8 cellular contexts compared by ENCODE assay signal in genomic region chr2:61426267-61426897, GRCh38. TPM values are rescaled to one million over a fixed set of nuclear protein-coding genes. Genes with fewer than 3 reads are reported as not detected.
DNase-seq lines count a peak whose midpoint lies in the region; ATAC-seq and TF ChIP-seq lines count a peak whose summit lies in the region.

No MANE protein-coding gene starts in this region.

- TF ChIP-seq CTCF in esophagus muscularis mucosa (IDR thresholded peaks at IDR 0.05) (peak; percentile 17 to 50 (median 30)), progenitor cell of endocrine pancreas (IDR thresholded peaks at IDR 0.05; ENCODE audit: unreplicated experiment) (peak; percentile 63)

- no peaks in the 10 kb centered on the region for H3K9me3 ChIP-seq in esophagus muscularis mucosa

- peak; percentile 72 for ATAC-seq in HG02623 (IDR thresholded peaks at IDR 0.05; ENCODE audit: unreplicated experiment)

- peak overlapping the region; percentile 20 for H3K27ac Mint-ChIP-seq in progenitor cell of endocrine pancreas

- 71% methylated on average over 6 of the region's 6 CpGs for whole genome bisulfite sequencing in esophagus muscularis mucosa

- no peak for TF ChIP-seq POLR2A in esophagus muscularis mucosa (IDR thresholded peaks at IDR 0.05; ENCODE audit: low read depth)

- H3K4me3 Mint-ChIP-seq in progenitor cell of endocrine pancreas (ENCODE audit: low read depth) = no peak overlapping the region

- H3K4me1 ChIP-seq in esophagus muscularis mucosa = peaks cover 5 to 49% (median 32%) of the 10 kb centered on the region in 4 donors

- H3K27me3 ChIP-seq in esophagus muscularis mucosa = no peaks in the 10 kb centered on the region

- no peaks in the 10 kb centered on the region for H3K36me3 ChIP-seq in esophagus muscularis mucosa

- H3K4me3 ChIP-seq in esophagus muscularis mucosa = no peak overlapping the region

- peaks cover 14% of the 10 kb centered on the region for H3K4me1 Mint-ChIP-seq in progenitor cell of endocrine pancreas (ENCODE audit: low read depth)

- no peak for TF ChIP-seq EP300 in esophagus muscularis mucosa (IDR thresholded peaks at IDR 0.05)

- H3K9me3 Mint-ChIP-seq in progenitor cell of endocrine pancreas (ENCODE audit: low read depth) = no peaks in the 10 kb centered on the region

- H3K27ac ChIP-seq in esophagus muscularis mucosa (replicated peaks in 1 of 4) = no peak overlapping the region

- peaks cover 2% of the 10 kb centered on the region for H3K36me3 Mint-ChIP-seq in progenitor cell of endocrine pancreas (ENCODE audit: insufficient read depth)

- DNase-seq in NCI-H1694 treated with DMSO at 0.1 percent for 48 hours (lab: John Stamatoyannopoulos, UW) (peak; percentile 21), NCI-H1694 (lab: John Stamatoyannopoulos, UW) (no peak), NCI-H146 treated with DMSO at 0.1 percent for 48 hours (lab: John Stamatoyannopoulos, UW; ENCODE audit: unreplicated experiment) (peak; percentile 28), esophagus muscularis mucosa (ENCODE audit: extremely low spot score) (no peak), progenitor cell of endocrine pancreas (ENCODE audit: low spot score, unreplicated experiment) (peak; percentile 26), hippocampal formation (lab: John Stamatoyannopoulos, UW) (no peak)
- peak; percentile 83 for DNase-seq in activated CD8-positive, alpha-beta memory T cell treated with anti-CD3 and anti-CD28 coated beads for 24 hours

- H3K27me3 Mint-ChIP-seq in progenitor cell of endocrine pancreas = no peaks in the 10 kb centered on the region

- intact Hi-C loops in esophagus muscularis mucosa (cut with DNase I) = no loop called here

RNA-seq across cellular contexts. Expression of gene USP34, which starts 44.5 kb away (rescaled TPM):
- total RNA-seq in esophagus muscularis mucosa (100 to 1,000 TPM; 124 to 137 (median 129) TPM), progenitor cell of endocrine pancreas (139 and 160 TPM in 2 replicates)

Comparison
In these comparisons a context has a peak if more than half of its experiments do, and no peak if none do; other contexts are left out.
1. DNase-seq: peak in NCI-H1694 treated with DMSO at 0.1 percent for 48 hours (single experiment), NCI-H146 treated with DMSO at 0.1 percent for 48 hours (single experiment), activated CD8-positive, alpha-beta memory T cell treated with anti-CD3 and anti-CD28 coated beads for 24 hours (single experiment) and progenitor cell of endocrine pancreas (single experiment); none in NCI-H1694 (single experiment), esophagus muscularis mucosa (single experiment) and hippocampal formation (0 of 2).